In genomic region chr20:57998981-57999464, GRCh38 we compare ENCODE assay signal across 14 cellular contexts.
DNase-seq lines count a peak whose midpoint lies in the region; ATAC-seq and TF ChIP-seq lines count a peak whose summit lies in the region.
"Had no signal": no experiment of that assay in that cellular context is flagged by ENCODE, and none has a peak within 500 bp of the region (broad histone marks: within the 10 kb centered on the region; RNA-seq: fewer than 3 reads in every experiment).

No MANE protein-coding gene starts in this region.

- DNase-seq in SJCRH30: no peak
- no peak for DNase-seq in dorsolateral prefrontal cortex
- no peak for DNase-seq in mucosa of descending colon
- DNase-seq in suprapubic skin (ENCODE audit: low spot score in 2 of 2): no peak
- DNase-seq in Kasumi-1 (lab: John Stamatoyannopoulos, UW): no peak
- no peak for DNase-seq in DMS153 treated with DMSO at 0.1 percent for 48 hours (lab: John Stamatoyannopoulos, UW; ENCODE audit: unreplicated experiment)
- DNase-seq: activated CD4-positive, alpha-beta memory T cell treated with anti-CD3 and anti-CD28 coated beads for 36 hours; effector CD8-positive, alpha-beta T cell; midbrain; NCI-H1092 treated with DMSO at 0.1 percent for 48 hours; trophoblast cell had no signal

- ATAC-seq in mucosa of descending colon (peak; percentile 4), HG03521 (IDR thresholded peaks at IDR 0.05; ENCODE audit: unreplicated experiment) (no peak), HG03108 (IDR thresholded peaks at IDR 0.05; ENCODE audit: unreplicated experiment) (no peak)

- H3K36me3 ChIP-seq in SJCRH30: no peaks in the 10 kb centered on the region
- H3K36me3 ChIP-seq in mucosa of descending colon (ENCODE audit: low read depth): no peaks in the 10 kb centered on the region
- H3K36me3 ChIP-seq in suprapubic skin: no peaks in the 10 kb centered on the region
- H3K36me3 ChIP-seq: SJSA1 had no signal

- peaks cover 66% of the 10 kb centered on the region for H3K4me1 ChIP-seq in SJCRH30
- H3K4me1 ChIP-seq in mucosa of descending colon (ENCODE audit: low read depth): peaks cover 28% of the 10 kb centered on the region
- peaks cover 42% of the 10 kb centered on the region for H3K4me1 ChIP-seq in suprapubic skin

- TF ChIP-seq CTCF in dorsolateral prefrontal cortex (IDR thresholded peaks at IDR 0.05 in 54 of 56, conservative IDR thresholded peaks at IDR 0.05 in 2 of 56; ENCODE audit: low read depth in 1 of 56, partially characterized antibody in 56 of 56): no peak
- TF ChIP-seq CTCF in mucosa of descending colon (IDR thresholded peaks at IDR 0.05): no peak
- TF ChIP-seq CTCF in suprapubic skin (IDR thresholded peaks at IDR 0.05): no peak

- H3K9me3 ChIP-seq in SJCRH30 (replicated peaks): no peaks in the 10 kb centered on the region
- no peaks in the 10 kb centered on the region for H3K9me3 ChIP-seq in mucosa of descending colon
- no peaks in the 10 kb centered on the region for H3K9me3 ChIP-seq in suprapubic skin
- H3K9me3 ChIP-seq: SJSA1 had no signal

- TF ChIP-seq POLR2A in suprapubic skin (IDR thresholded peaks at IDR 0.05): no peak

- TF ChIP-seq EP300 in suprapubic skin (IDR thresholded peaks at IDR 0.05): no peak

- H3K27me3 ChIP-seq in SJCRH30 (no peaks in the 10 kb centered on the region), dorsolateral prefrontal cortex (peaks cover 0 to 6% (median 0%) of the 10 kb centered on the region in 45 donors), suprapubic skin (no peaks in the 10 kb centered on the region)
- H3K27me3 ChIP-seq: SJSA1 had no signal

- H3K27ac ChIP-seq in SJCRH30: peak overlapping the region; percentile 54
- H3K27ac ChIP-seq in dorsolateral prefrontal cortex: peak overlapping the region in 17 of 59 donors; percentile 1 to 68 (median 25)
- H3K27ac ChIP-seq in suprapubic skin: peak overlapping the region; percentile 28
- H3K27ac ChIP-seq: SJSA1 had no signal

- 33% methylated on average over 9 of the region's 9 CpGs for WGBS in suprapubic skin

- peak overlapping the region; percentile 42 for H3K4me3 ChIP-seq in SJCRH30
- H3K4me3 ChIP-seq in dorsolateral prefrontal cortex: peak overlapping the region in 30 of 59 donors; percentile 1 to 43 (median 26)
- H3K4me3 ChIP-seq in mucosa of descending colon: no peak overlapping the region
- no peak overlapping the region for H3K4me3 ChIP-seq in suprapubic skin
- H3K4me3 ChIP-seq: SJSA1 had no signal

- intact Hi-C loops in dorsolateral prefrontal cortex (cut with DNase I): no loop called here
- intact Hi-C loops in mucosa of descending colon (cut with DNase I, micrococcal nuclease): no loop called here

Comparison
In these comparisons a context has a peak if more than half of its experiments do, and no peak if none do; other contexts are left out.
1. H3K4me3 ChIP-seq: peak in SJCRH30 (single experiment) and dorsolateral prefrontal cortex (30 of 59); none in mucosa of descending colon (single experiment) and suprapubic skin (single experiment).